8 cellular contexts compared by ENCODE assay signal in genomic region chr15:35519536-35520149, GRCh38. TPM values are rescaled to one million over a fixed set of nuclear protein-coding genes. Genes with fewer than 3 reads are reported as not detected.
DNase-seq lines count a peak whose midpoint lies in the region; ATAC-seq and TF ChIP-seq lines count a peak whose summit lies in the region.

No MANE protein-coding gene starts in this region.

- ATAC-seq in GM21723 (IDR thresholded peaks at IDR 0.05; ENCODE audit: unreplicated experiment) (no peak), HG03439 (IDR thresholded peaks at IDR 0.05; ENCODE audit: unreplicated experiment) (no peak)

- TF ChIP-seq POLR2A in testis (IDR thresholded peaks at IDR 0.05), result no peak

- intact Hi-C loops in testis (cut with DNase I; ENCODE audit: low total_unique reads), result loop anchor here (10.0 kb wide), 1 partner anchor 1175 kb away; no protein-coding TSS in a partner anchor

- DNase-seq in GM10266 (ENCODE audit: extremely low spot score) (no peak), NCI-H146 treated with DMSO at 0.1 percent for 48 hours (lab: John Stamatoyannopoulos, UW; ENCODE audit: unreplicated experiment) (peak; percentile 1), amniotic epithelial cell (ENCODE audit: low read depth) (peak; percentile 61), inferior parietal cortex (ENCODE audit: extremely low spot score) (peak; percentile 79), testis (no peak)

- peaks cover 3% of the 10 kb centered on the region; the same call in 1 of the 2 replicates for H3K4me1 ChIP-seq in HEK293 (ENCODE audit: control insufficient read depth, insufficient read depth, low read length)
- H3K4me1 ChIP-seq in testis, result no peaks in the 10 kb centered on the region

- POLR2A ChIA-PET in HEK293 (lab: Yijun Ruan, JAX), result no interaction called here

- CTCF ChIA-PET in HEK293 (lab: Yijun Ruan, JAX), result interaction anchor here (0.7 to 1.8 kb wide), 7 partner anchors 15 to 1070 kb away, joined by 3 to 5 read pairs (median 3); no protein-coding TSS in a partner anchor

- no peak overlapping the region for H3K27ac ChIP-seq in HEK293 (ENCODE audit: extremely low read depth, low read depth, low read length)
- no peak overlapping the region for H3K27ac ChIP-seq in testis

- no peaks in the 10 kb centered on the region for H3K27me3 ChIP-seq in testis

- no peaks in the 10 kb centered on the region for H3K36me3 ChIP-seq in HEK293 (ENCODE audit: control insufficient read depth in 2 of 2, insufficient read depth in 1 of 2, low read length in 2 of 2)
- no peaks in the 10 kb centered on the region for H3K36me3 ChIP-seq in testis (ENCODE audit: low read depth, missing control alignments)

- TF ChIP-seq CTCF in GM10266 (IDR thresholded peaks at IDR 0.05; ENCODE audit: control insufficient read depth, insufficient read depth, low read depth, missing control alignments) (peak; percentile 46), HEK293 (tag by site-specific recombination; IDR thresholded peaks at IDR 0.05) (peak; percentile 42; the same call in 1 of the 2 replicates), testis (IDR thresholded peaks at IDR 0.05) (peak in 2 of 3 experiments; percentile 14 to 55)

- no peaks in the 10 kb centered on the region for H3K9me3 ChIP-seq in HEK293 (ENCODE audit: control insufficient read depth, insufficient read depth, low read depth, low read length)
- no peaks in the 10 kb centered on the region for H3K9me3 ChIP-seq in testis

- no peak overlapping the region for H3K4me3 ChIP-seq in HEK293 (ENCODE audit: low read depth, low read length)
- no peak overlapping the region for H3K4me3 ChIP-seq in testis

TF ChIP-seq in HEK293, 187 proteins besides CTCF, POLR2A, EP300 and RAD21:
- TF ChIP-seq ZNF10 (tag by site-specific recombination; IDR thresholded peaks at IDR 0.05) (no peak), INSM2 (tag by site-specific recombination; IDR thresholded peaks at IDR 0.05) (no peak), PRDM1 (tag by site-specific recombination; IDR thresholded peaks at IDR 0.05) (0 out of 2 replicates have a peak, but pooled peaks have one; percentile 38), ZNF837 (tag by site-specific recombination; IDR thresholded peaks at IDR 0.05) (no peak), ZNF654 (tag by site-specific recombination; IDR thresholded peaks at IDR 0.05; ENCODE audit: low read depth) (peak; percentile 70)

RNA-seq across cellular contexts. Expression of gene DPH6, which starts 26.3 kb away (rescaled TPM):
- total RNA-seq in testis, result 10 to 100 TPM; 30.8 to 37.2 TPM
- 11.6 TPM for polyA plus RNA-seq in testis (ENCODE audit: insufficient read depth, low read depth, low replicate concordance)

Comparison
In these comparisons a context has a peak if more than half of its experiments do, and no peak if none do; other contexts are left out.
1. DNase-seq: peak in NCI-H146 treated with DMSO at 0.1 percent for 48 hours (single experiment), amniotic epithelial cell (single experiment) and inferior parietal cortex (single experiment); none in GM10266 (single experiment) and testis (single experiment).
2. Peak in every context shown above with its lines, with median percentiles within 50 percentile points of each other: CTCF ChIP-seq.